Comparison of ENCODE assay signal across 9 cellular contexts in the genomic region with DNA sequence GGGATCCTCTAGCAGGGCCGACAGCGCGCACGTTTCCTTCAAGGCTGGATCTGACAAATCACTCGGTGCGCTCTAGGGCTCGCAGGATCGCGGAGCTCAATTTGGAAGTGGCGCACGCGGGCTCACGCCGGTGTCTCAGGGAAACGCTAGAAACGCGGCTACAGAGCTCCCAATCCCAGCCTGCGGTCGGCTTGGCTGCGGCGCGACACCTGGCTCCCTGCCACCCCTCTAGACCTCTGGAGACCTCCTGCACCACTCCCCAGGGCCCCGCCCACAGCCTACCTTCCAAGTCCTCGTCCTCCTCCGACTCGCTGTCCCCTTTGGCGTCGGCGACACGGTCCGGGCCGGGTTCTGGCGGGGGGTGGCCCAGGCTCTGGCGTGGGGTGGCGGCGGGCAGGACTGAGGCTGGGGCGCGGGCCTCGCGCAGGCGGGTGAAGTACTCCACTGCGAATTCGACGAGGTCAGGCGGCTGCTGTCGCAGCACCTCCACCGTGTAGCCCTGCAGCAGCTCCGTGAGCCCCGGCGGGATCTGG. TPM values are rescaled to one million over a fixed set of nuclear protein-coding genes. Genes with fewer than 3 reads are reported as not detected.
DNase-seq lines count a peak whose midpoint lies in the region; ATAC-seq, FAIRE-seq and TF ChIP-seq lines count a peak whose summit lies in the region.
"Had no signal": no experiment of that assay in that cellular context is flagged by ENCODE, and none has a peak within 500 bp of the region (broad histone marks: within the 10 kb centered on the region; RNA-seq: fewer than 3 reads in every experiment).

No MANE protein-coding gene starts in this region.

- peak overlapping the region; percentile 26 for H2BK15ac ChIP-seq in neuronal stem cell (ENCODE audit: low read length)

- H3K27me3 ChIP-seq in SJSA1 (replicated peaks) (no peaks in the 10 kb centered on the region), neuronal stem cell (ENCODE audit: control insufficient read depth in 3 of 3, insufficient read depth in 3 of 3, low read depth in 1 of 3, low read length in 3 of 3) (peaks cover 0 to 3% (median 0%) of the 10 kb centered on the region in 3 experiments)

- no peaks in the 10 kb centered on the region for H3K27me3 Mint-ChIP-seq in activated naive CD4-positive, alpha-beta T cell treated with anti-CD3 and anti-CD28 coated beads, Interleukin-2, amount 50 U/mL, for 24 hours

- peak overlapping the region; percentile 90 for H3K4me3 Mint-ChIP-seq in activated naive CD4-positive, alpha-beta T cell treated with anti-CD3 and anti-CD28 coated beads, Interleukin-2, amount 50 U/mL, for 24 hours

- peaks cover 5% of the 10 kb centered on the region for H3K36me3 Mint-ChIP-seq in activated naive CD4-positive, alpha-beta T cell treated with anti-CD3 and anti-CD28 coated beads, Interleukin-2, amount 50 U/mL, for 24 hours

- no peak overlapping the region for H4K91ac ChIP-seq in neuronal stem cell (ENCODE audit: low read depth, low read length, poor library complexity)

- H3K36me3 ChIP-seq in SJSA1 (peaks cover 5% of the 10 kb centered on the region; the same call in 1 of the 2 replicates), neuronal stem cell (replicated peaks in 1 of 2; ENCODE audit: control insufficient read depth in 2 of 2, insufficient read depth in 2 of 2, low read length in 2 of 2) (no peaks in the 10 kb centered on the region)

- peak overlapping the region; percentile 88 for H3K18ac ChIP-seq in neuronal stem cell (ENCODE audit: low read length)

- peak overlapping the region; percentile 92 for H3K9ac ChIP-seq in neuronal stem cell (ENCODE audit: low read depth, low read length, poor library complexity)

- peak overlapping the region; percentile 47 for H2BK120ac ChIP-seq in neuronal stem cell (ENCODE audit: low read depth, low read length)

- peak overlapping the region; percentile 38 for H3K14ac ChIP-seq in neuronal stem cell (ENCODE audit: low read length)

- H3K4me1 ChIP-seq in SJSA1 (replicated peaks) (peaks cover 11% of the 10 kb centered on the region), neuronal stem cell (ENCODE audit: control insufficient read depth in 2 of 2, insufficient read depth in 1 of 2, low read depth in 1 of 2, low read length in 2 of 2) (peaks cover 6 to 9% of the 10 kb centered on the region in 2 donors)

- DNase-seq in D721Med (ENCODE audit: insufficient read length, low spot score) (peak; percentile 41), KBM-7 (peak; percentile 73), SJSA1 (ENCODE audit: low read depth in 1 of 2, low spot score in 2 of 2) (peak; percentile 54 to 73), globus pallidus (ENCODE audit: low spot score) (peak; percentile 58), neuronal stem cell (ENCODE audit: low spot score) (peak; percentile 44), superior temporal gyrus (ENCODE audit: extremely low spot score) (peak; percentile 50)

- WGBS in neuronal stem cell (ENCODE audit: extremely low coverage in 2 of 2, insufficient read length in 2 of 2, insufficient replicate concordance in 1 of 2), 2 donors = no CpG with 5 or more reads among the region's 50 CpGs

- in situ Hi-C loops in KBM-7 (cut with MboI; ENCODE audit: low pct_unique_long_range_greater_than_20kb, low sequenced_read_pairs) = no loop called here

- H3K27ac Mint-ChIP-seq in activated naive CD4-positive, alpha-beta T cell treated with anti-CD3 and anti-CD28 coated beads, Interleukin-2, amount 50 U/mL, for 24 hours = no peak overlapping the region

- peaks cover 1% of the 10 kb centered on the region for H3K79me1 ChIP-seq in neuronal stem cell (ENCODE audit: low read depth, low read length)

- H3K4ac ChIP-seq in neuronal stem cell (ENCODE audit: low read length) = no peak overlapping the region

- peak overlapping the region; percentile 94 for H3K4me2 ChIP-seq in neuronal stem cell (ENCODE audit: insufficient read depth, low read length, poor library complexity, severe bottlenecking)

- H2AFZ ChIP-seq in neuronal stem cell (ENCODE audit: low read length) = peak overlapping the region; percentile 92

- no peak for TF ChIP-seq CTCF in D721Med (IDR thresholded peaks at IDR 0.05; ENCODE audit: insufficient read depth, missing control alignments)

- no peaks in the 10 kb centered on the region for H3K9me3 Mint-ChIP-seq in activated naive CD4-positive, alpha-beta T cell treated with anti-CD3 and anti-CD28 coated beads, Interleukin-2, amount 50 U/mL, for 24 hours

- peak overlapping the region; percentile 90 for H2AK5ac ChIP-seq in neuronal stem cell (ENCODE audit: low read depth, low read length)

- peak overlapping the region; percentile 98 for H3K23ac ChIP-seq in neuronal stem cell (ENCODE audit: low read depth, low read length, poor library complexity)

- H2BK5ac ChIP-seq in neuronal stem cell (ENCODE audit: low read length) = no peak overlapping the region

- H3K9me3 ChIP-seq in SJSA1 (replicated peaks) (no peaks in the 10 kb centered on the region), neuronal stem cell (replicated peaks in 1 of 2; ENCODE audit: control insufficient read depth in 2 of 2, insufficient read depth in 1 of 2, low read depth in 1 of 2, low read length in 2 of 2) (no peaks in the 10 kb centered on the region)

- ATAC-seq in GM21717 (IDR thresholded peaks at IDR 0.05; ENCODE audit: unreplicated experiment) = peak; percentile 43

- H3K4me1 Mint-ChIP-seq in activated naive CD4-positive, alpha-beta T cell treated with anti-CD3 and anti-CD28 coated beads, Interleukin-2, amount 50 U/mL, for 24 hours = peaks cover 31% of the 10 kb centered on the region

- peak overlapping the region; percentile 10 for H2BK12ac ChIP-seq in neuronal stem cell (ENCODE audit: low read length)

- H3K27ac ChIP-seq in SJSA1 (peak overlapping the region; percentile 34; the same call in 1 of the 2 replicates), neuronal stem cell (replicated peaks; ENCODE audit: low read length) (no peak overlapping the region)

- peak overlapping the region; percentile 84 for H3K4me3 ChIP-seq in SJSA1
- peak overlapping the region; percentile 70 to 93 for H3K4me3 ChIP-seq in neuronal stem cell (ENCODE audit: low read length in 2 of 2)

- H4K8ac ChIP-seq in neuronal stem cell (ENCODE audit: low read depth, low read length) = peak overlapping the region; percentile 65

- FAIRE-seq in D721Med (lab: Jason Lieb, UNC) = no peak
- FAIRE-seq: islet of Langerhans had no signal

RNA-seq across cellular contexts. Expression of gene PRKAR2A, which starts 0.6 kb away (rescaled TPM):
- total RNA-seq in SJSA1 (2014; rRNA removed; shearing (Covaris generic)) = 16.9 and 26.9 TPM in 2 replicates
- 26.0 TPM for polyA plus RNA-seq in neuronal stem cell (2013, experiment 1 of 2)
- polyA plus RNA-seq in neuronal stem cell (2013, experiment 2 of 2) = 27.0 TPM

RNA-seq across cellular contexts. Expression of gene SLC25A20, which starts 51.6 kb away (rescaled TPM):
- 21.9 and 32.6 TPM in 2 replicates for total RNA-seq in SJSA1 (2014; rRNA removed; shearing (Covaris generic))
- polyA plus RNA-seq in neuronal stem cell (2013, experiment 1 of 2) = 3.0 TPM
- 2.8 TPM for polyA plus RNA-seq in neuronal stem cell (2013, experiment 2 of 2)
